Comparison of ENCODE assay signal across 30 cellular contexts in genomic region chr22:47597041-47597440, GRCh38.
"Had no signal": no experiment of that assay in that cellular context is flagged by ENCODE, and none has a peak within 500 bp of the region (broad histone marks: within the 10 kb centered on the region; RNA-seq: fewer than 3 reads in every experiment).

No MANE protein-coding gene starts in this region.

- H3K36me3 Mint-ChIP-seq: activated naive CD8-positive, alpha-beta T cell; naive thymus-derived CD8-positive, alpha-beta T cell; stimulated activated naive B cell treated with anti-CD40 and anti-IgM and Interleukin-4, amounts not matched to agents 10 μg/mL and 1 μg/mL and 100 μg/mL, for 72 hours had no signal

- H3K9me3 ChIP-seq: colonic mucosa, psoas muscle, suprapubic skin, tibial artery, uterus had no signal

- DNase-seq: activated CD4-positive, alpha-beta T cell treated with anti-CD3 and anti-CD28 coated beads for 48 hours; activated CD4-positive, alpha-beta T cell treated with anti-CD3 and anti-CD28 coated beads, Interleukin-2, amount 50 U/mL, for 48 hours; activated naive CD4-positive, alpha-beta T cell treated with Interleukin-2 at 50 U/mL for 16 hours; activated T-cell treated with anti-CD3 and anti-CD28 coated beads, Interleukin-2, amount 50 U/mL, for 48 hours; anterior cingulate cortex; colonic mucosa; effector memory CD4-positive, alpha-beta T cell; erythroblast; left cardiac atrium; midbrain; naive thymus-derived CD8-positive, alpha-beta T cell; nucleus accumbens; psoas muscle; stimulated activated CD4-positive, alpha-beta T cell treated with anti-CD3 and anti-CD28 coated beads, Interleukin-15, amount 100 ng/mL, for 24 hours; stimulated activated CD4-positive, alpha-beta T cell treated with anti-CD3 and anti-CD28 coated beads, Interleukin-2, amount 100 ng/mL, for 24 hours; stimulated activated naive B cell treated with anti-CD40 and anti-IgM and Interleukin-4, amounts not matched to agents 10 μg/mL and 1 μg/mL and 100 μg/mL, for 72 hours; SW 1271; T-helper 9 cell; tibial artery; uterus; WERI-Rb-1 had no signal

- H3K36me3 ChIP-seq: colonic mucosa, gastroesophageal sphincter, suprapubic skin, tibial artery, uterus, WERI-Rb-1 had no signal

- H3K9me3 Mint-ChIP-seq: activated T-helper 2 cell treated with anti-CD3 and anti-CD28 coated beads, Interferon-gamma antibody, Interleukin-2, Interleukin-4, amounts not matched to agents 10 μg/mL and 5 μg/mL and 100 μg/mL, durations not matched to agents 14 hours and 24 hours and 36 hours; naive thymus-derived CD8-positive, alpha-beta T cell; neural crest cell; T-helper 1 cell treated with Interleukin-12 subunit alpha and Interleukin-12 subunit beta and Interleukin-4 antibody, amounts not matched to agents 30 μg/mL and 1 μg/mL, for 36 hours had no signal

- H3K27ac ChIP-seq: colonic mucosa, gastroesophageal sphincter, hepatocyte, parathyroid adenoma, psoas muscle, suprapubic skin, tibial artery, uterus, WERI-Rb-1 had no signal

- H3K4me1 Mint-ChIP-seq: naive thymus-derived CD8-positive, alpha-beta T cell; stimulated activated naive B cell treated with anti-CD40 and anti-IgM and Interleukin-4, amounts not matched to agents 10 μg/mL and 1 μg/mL and 100 μg/mL, for 72 hours had no signal

- H3K4me1 ChIP-seq: colonic mucosa, gastroesophageal sphincter, parathyroid adenoma, psoas muscle, suprapubic skin, tibial artery, uterus had no signal

- ATAC-seq: activated CD4-positive, CD25-positive, alpha-beta regulatory T cell treated with anti-CD3 and anti-CD28 coated beads, Interleukin-2, amount 50 U/mL, for 24 hours; gastroesophageal sphincter; left cardiac atrium; naive thymus-derived CD8-positive, alpha-beta T cell; psoas muscle; stimulated activated naive B cell treated with anti-CD40 and anti-IgM and Interleukin-4, amounts not matched to agents 10 μg/mL and 1 μg/mL and 100 μg/mL, for 72 hours had no signal

- H3K27ac Mint-ChIP-seq: activated naive CD8-positive, alpha-beta T cell; activated T-helper 2 cell treated with anti-CD3 and anti-CD28 coated beads, Interferon-gamma antibody, Interleukin-2, Interleukin-4, amounts not matched to agents 10 μg/mL and 5 μg/mL and 100 μg/mL, durations not matched to agents 14 hours and 24 hours and 36 hours; naive thymus-derived CD8-positive, alpha-beta T cell; stimulated activated naive B cell treated with anti-CD40 and anti-IgM and Interleukin-4, amounts not matched to agents 10 μg/mL and 1 μg/mL and 100 μg/mL, for 72 hours; T-helper 1 cell treated with Interleukin-12 subunit alpha and Interleukin-12 subunit beta and Interleukin-4 antibody, amounts not matched to agents 30 μg/mL and 1 μg/mL, for 36 hours had no signal

- H3K4me3 Mint-ChIP-seq: activated naive CD8-positive, alpha-beta T cell; naive thymus-derived CD8-positive, alpha-beta T cell; neural crest cell; stimulated activated naive B cell treated with anti-CD40 and anti-IgM and Interleukin-4, amounts not matched to agents 10 μg/mL and 1 μg/mL and 100 μg/mL, for 72 hours; T-helper 1 cell treated with Interleukin-12 subunit alpha and Interleukin-12 subunit beta and Interleukin-4 antibody, amounts not matched to agents 30 μg/mL and 1 μg/mL, for 36 hours had no signal

- H3K27me3 ChIP-seq: colonic mucosa, hepatocyte, uterus had no signal

- H3K4me3 ChIP-seq: colonic mucosa, gastroesophageal sphincter, hepatocyte, psoas muscle, suprapubic skin, tibial artery, uterus had no signal
